8 cellular contexts compared by ENCODE assay signal in genomic region chr6:36423101-36423824, GRCh38. TPM values are rescaled to one million over a fixed set of nuclear protein-coding genes. Genes with fewer than 3 reads are reported as not detected.
DNase-seq lines count a peak whose midpoint lies in the region; ATAC-seq and TF ChIP-seq lines count a peak whose summit lies in the region.

No MANE protein-coding gene starts in this region.

- peak overlapping the region; percentile 92 for H3K27ac Mint-ChIP-seq in activated naive CD8-positive, alpha-beta T cell
- peak overlapping the region; percentile 84 for H3K27ac Mint-ChIP-seq in osteocyte (ENCODE audit: unreplicated experiment)

- H3K27ac ChIP-seq in thymus (ENCODE audit: low read depth), result peak overlapping the region; percentile 67

- H3K27me3 ChIP-seq in thymus (ENCODE audit: control insufficient read depth, insufficient read depth), result no peaks in the 10 kb centered on the region

- no peaks in the 10 kb centered on the region for H3K9me3 ChIP-seq in thymus (ENCODE audit: control insufficient read depth)

- no peaks in the 10 kb centered on the region for H3K27me3 Mint-ChIP-seq in activated naive CD8-positive, alpha-beta T cell
- H3K27me3 Mint-ChIP-seq in osteocyte (ENCODE audit: unreplicated experiment), result peaks cover 2% of the 10 kb centered on the region

- H3K36me3 ChIP-seq in thymus (ENCODE audit: control insufficient read depth, insufficient read depth), result no peaks in the 10 kb centered on the region

- intact Hi-C loops in head of caudate nucleus (cut with DNase I), result loop anchor here (2.0 to 5.0 kb wide), 2 partner anchors 124 to 172 kb away; partner anchors contain the start of genes SRSF3 and STK38

- H3K4me1 Mint-ChIP-seq in activated naive CD8-positive, alpha-beta T cell (ENCODE audit: low read depth), result peaks cover 17% of the 10 kb centered on the region
- peaks cover 12% of the 10 kb centered on the region for H3K4me1 Mint-ChIP-seq in osteocyte (ENCODE audit: unreplicated experiment)

- H3K9me3 Mint-ChIP-seq in activated naive CD8-positive, alpha-beta T cell (ENCODE audit: low read depth), result no peaks in the 10 kb centered on the region
- H3K9me3 Mint-ChIP-seq in osteocyte (ENCODE audit: unreplicated experiment), result no peaks in the 10 kb centered on the region

- WGBS in thymus, result under 1% methylated on average over 51 of the region's 51 CpGs

- peak; percentile 98 for DNase-seq in GM12865 (ENCODE audit: low read depth)
- peak; percentile 94 for DNase-seq in NCI-H1092 treated with DMSO at 0.1 percent for 48 hours (lab: John Stamatoyannopoulos, UW)
- DNase-seq in head of caudate nucleus, result peak; percentile 94 to 100 (median 98)
- peak; percentile 100 for DNase-seq in osteocyte (ENCODE audit: extremely low spot score, unreplicated experiment)

- H3K4me3 Mint-ChIP-seq in activated naive CD8-positive, alpha-beta T cell, result peak overlapping the region; percentile 91
- peak overlapping the region; percentile 83 for H3K4me3 Mint-ChIP-seq in osteocyte (ENCODE audit: unreplicated experiment)

- H3K4me3 ChIP-seq in GM12865 (ENCODE audit: low read depth, low read length) (peak overlapping the region; percentile 71), thymus (ENCODE audit: low read length) (peak overlapping the region; percentile 65)

- peak; percentile 61 for TF ChIP-seq CTCF in GM12865 (IDR thresholded peaks at IDR 0.05; ENCODE audit: insufficient read depth, low read depth, low read length, missing control alignments)
- peak; percentile 82 for TF ChIP-seq CTCF in osteocyte (IDR thresholded peaks at IDR 0.05)

- H3K4me1 ChIP-seq in thymus (ENCODE audit: control insufficient read depth, insufficient read depth, low read length), result peaks cover 7% of the 10 kb centered on the region

- no peaks in the 10 kb centered on the region for H3K36me3 Mint-ChIP-seq in activated naive CD8-positive, alpha-beta T cell
- no peaks in the 10 kb centered on the region for H3K36me3 Mint-ChIP-seq in osteocyte (ENCODE audit: unreplicated experiment)

- ATAC-seq in HG02623 (IDR thresholded peaks at IDR 0.05; ENCODE audit: unreplicated experiment) (peak; percentile 88), SK-N-SH treated with all-trans-retinoic acid at 6 μM for 48 hours (peak; percentile 98)

TF ChIP-seq in SK-N-SH treated with all-trans-retinoic acid at 6 μM for 48 hours, 23 proteins besides CTCF, POLR2A, EP300 and RAD21 (continues in another document):
- TF ChIP-seq ISL1 (CRISPR knock-in tag; IDR thresholded peaks at IDR 0.05) (peak; percentile 24; the same call in 1 of the 2 replicates), ZNF8 (CRISPR knock-in tag; IDR thresholded peaks at IDR 0.05) (0 out of 2 replicates have a peak, but pooled peaks have one; percentile 10), ARNTL (CRISPR knock-in tag; IDR thresholded peaks at IDR 0.05; ENCODE audit: borderline replicate concordance, low read depth) (0 out of 2 replicates have a peak, but pooled peaks have one; percentile 65), ZFP30 (CRISPR knock-in tag; IDR thresholded peaks at IDR 0.05) (no peak), BACH2 (CRISPR knock-in tag; IDR thresholded peaks at IDR 0.05; ENCODE audit: borderline replicate concordance) (no peak), PPARA (CRISPR knock-in tag; IDR thresholded peaks at IDR 0.05; ENCODE audit: borderline replicate concordance) (no peak), ZC3H10 (CRISPR knock-in tag; IDR thresholded peaks at IDR 0.05) (no peak), TOX (CRISPR knock-in tag; IDR thresholded peaks at IDR 0.05; ENCODE audit: borderline replicate concordance) (no peak), SNAI2 (CRISPR knock-in tag; IDR thresholded peaks at IDR 0.05) (peak; percentile 61; the same call in 1 of the 2 replicates), ESRRG (CRISPR knock-in tag; IDR thresholded peaks at IDR 0.05) (no peak), TCF4 (CRISPR knock-in tag; IDR thresholded peaks at IDR 0.05; ENCODE audit: borderline replicate concordance) (no peak), POU6F1 (CRISPR knock-in tag; IDR thresholded peaks at IDR 0.05; ENCODE audit: borderline replicate concordance, low read depth) (no peak), GLIS3 (CRISPR knock-in tag; IDR thresholded peaks at IDR 0.05) (no peak), CREB5 (CRISPR knock-in tag; IDR thresholded peaks at IDR 0.05; ENCODE audit: low read depth) (no peak), ZNF565 (CRISPR knock-in tag; conservative IDR thresholded peaks at IDR 0.05; ENCODE audit: low read depth) (no peak), CSRNP3 (CRISPR knock-in tag; IDR thresholded peaks at IDR 0.05) (no peak), RARB (CRISPR knock-in tag; IDR thresholded peaks at IDR 0.05) (no peak), TSHZ2 (CRISPR knock-in tag; IDR thresholded peaks at IDR 0.05) (peak; percentile 71; the same call in 1 of the 2 replicates), CSDC2 (CRISPR knock-in tag; IDR thresholded peaks at IDR 0.05) (peak; percentile 35; the same call in 1 of the 2 replicates)

RNA-seq across cellular contexts. Expression of gene PXT1, which starts 19.4 kb away (rescaled TPM):
- not detected in 2 replicates for total RNA-seq in osteocyte
- 0.05 TPM for polyA plus RNA-seq in thymus

RNA-seq across cellular contexts. Expression of gene KCTD20, which starts 19.5 kb away (rescaled TPM):
- total RNA-seq in osteocyte, result 76.3 and 82.5 TPM in 2 replicates
- polyA plus RNA-seq in thymus, result 19.5 TPM

RNA-seq across cellular contexts. Expression of gene ETV7, which starts 35.8 kb away (rescaled TPM):
- total RNA-seq in osteocyte, result 0.24 and 0.59 TPM in 2 replicates
- 5.5 TPM for polyA plus RNA-seq in thymus

Comparison
In these comparisons a context has a peak if more than half of its experiments do, and no peak if none do; other contexts are left out.
1. Peak in every context shown above with its lines: DNase-seq, ATAC-seq, H3K4me3 ChIP-seq and H3K27ac ChIP-seq.